Comparison of ENCODE assay signal across 16 cellular contexts in the genomic region with DNA sequence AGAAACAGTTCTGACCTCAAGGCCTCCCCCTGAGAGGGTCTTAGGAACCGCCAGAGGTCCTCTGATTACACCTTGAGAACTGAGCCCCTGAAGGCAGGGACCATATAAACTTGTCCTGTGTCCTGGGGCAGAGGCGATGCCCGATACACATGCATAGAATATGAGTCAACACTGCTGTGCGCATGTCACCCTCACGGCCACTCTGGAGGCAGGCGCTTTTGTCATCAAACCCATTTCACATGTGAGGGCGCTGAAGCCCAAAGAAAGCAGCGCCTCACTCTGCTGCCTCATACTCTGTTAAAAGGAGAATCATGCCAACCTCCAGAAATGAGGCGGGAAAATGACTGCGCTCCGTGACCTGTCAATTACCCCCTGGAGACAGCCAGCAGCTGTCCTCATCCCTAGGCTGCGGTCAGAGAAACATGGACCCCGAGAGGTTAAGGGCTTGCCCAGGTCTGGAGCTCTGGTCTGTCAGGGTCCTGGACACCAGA.
DNase-seq lines count a peak whose midpoint lies in the region; ATAC-seq and TF ChIP-seq lines count a peak whose summit lies in the region.
"Had no signal": no experiment of that assay in that cellular context is flagged by ENCODE, and none has a peak within 500 bp of the region (broad histone marks: within the 10 kb centered on the region; RNA-seq: fewer than 3 reads in every experiment).

No MANE protein-coding gene starts in this region.

- POLR2A ChIA-PET in CD4-positive, alpha-beta T cell (lab: Charles Lee) = no interaction called here

- TF ChIP-seq CTCF in natural killer cell (IDR thresholded peaks at IDR 0.05) = no peak
- no peak for TF ChIP-seq CTCF in CD4-positive, alpha-beta T cell (IDR thresholded peaks at IDR 0.05)

- CTCF ChIA-PET in CD4-positive, alpha-beta T cell (lab: Charles Lee) = interaction anchor here (0.6 kb wide), 1 partner anchor 126 kb away, joined by 4 read pairs; no protein-coding TSS in a partner anchor

- H3K27me3 Mint-ChIP-seq in natural killer cell treated with Interleukin-12 subunit alpha and Interleukin-12 subunit beta and Interleukin-15 and Interleukin-18, amount 100 ng/mL, for 72 hours = peaks cover under 1 to 20% of the 10 kb centered on the region in 2 donors
- peaks cover 15 to 17% of the 10 kb centered on the region in 2 donors for H3K27me3 Mint-ChIP-seq in natural killer cell (ENCODE audit: low read depth in 2 of 2)
- no peaks in the 10 kb centered on the region for H3K27me3 Mint-ChIP-seq in CD4-positive, alpha-beta T cell
- H3K27me3 Mint-ChIP-seq: activated naive CD4-positive, alpha-beta T cell treated with anti-CD3 and anti-CD28 coated beads, Interleukin-2, amount 50 U/mL, for 24 hours had no signal

- H3K27ac ChIP-seq in CD4-positive, alpha-beta T cell (ENCODE audit: low read depth, low read length) = no peak overlapping the region
- H3K27ac ChIP-seq: parathyroid adenoma, Peyer's patch, vagina had no signal

- no peaks in the 10 kb centered on the region for H3K9me3 Mint-ChIP-seq in natural killer cell treated with Interleukin-12 subunit alpha and Interleukin-12 subunit beta and Interleukin-15 and Interleukin-18, amount 100 ng/mL, for 72 hours
- H3K9me3 Mint-ChIP-seq in natural killer cell = no peaks in the 10 kb centered on the region
- no peaks in the 10 kb centered on the region for H3K9me3 Mint-ChIP-seq in CD4-positive, alpha-beta T cell
- H3K9me3 Mint-ChIP-seq: activated naive CD4-positive, alpha-beta T cell treated with anti-CD3 and anti-CD28 coated beads, Interleukin-2, amount 50 U/mL, for 24 hours; memory B cell; T-helper 2 cell treated with Interferon-gamma antibody and Interleukin-4, amounts not matched to agents 5 μg/mL and 100 μg/mL, for 36 hours had no signal

- intact Hi-C loops in natural killer cell (cut with micrococcal nuclease) = no loop called here
- intact Hi-C loops in CD4-positive, alpha-beta T cell (cut with DNase I, micrococcal nuclease) = no loop called here

- peaks cover 7 to 9% of the 10 kb centered on the region in 2 donors for H3K4me1 Mint-ChIP-seq in natural killer cell treated with Interleukin-12 subunit alpha and Interleukin-12 subunit beta and Interleukin-15 and Interleukin-18, amount 100 ng/mL, for 72 hours (ENCODE audit: low read depth in 2 of 2)
- peaks cover 6% of the 10 kb centered on the region in 2 donors for H3K4me1 Mint-ChIP-seq in natural killer cell
- no peaks in the 10 kb centered on the region for H3K4me1 Mint-ChIP-seq in CD4-positive, alpha-beta T cell (ENCODE audit: low read depth)
- H3K4me1 Mint-ChIP-seq: memory B cell had no signal

- H3K4me3 Mint-ChIP-seq in natural killer cell treated with Interleukin-12 subunit alpha and Interleukin-12 subunit beta and Interleukin-15 and Interleukin-18, amount 100 ng/mL, for 72 hours = no peak overlapping the region
- H3K4me3 Mint-ChIP-seq in natural killer cell = no peak overlapping the region
- H3K4me3 Mint-ChIP-seq in CD4-positive, alpha-beta T cell = no peak overlapping the region
- H3K4me3 Mint-ChIP-seq: activated naive CD4-positive, alpha-beta T cell treated with anti-CD3 and anti-CD28 coated beads, Interleukin-2, amount 50 U/mL, for 24 hours; memory B cell; T-helper 2 cell treated with Interferon-gamma antibody and Interleukin-4, amounts not matched to agents 5 μg/mL and 100 μg/mL, for 36 hours had no signal

- H3K9me3 ChIP-seq in CD4-positive, alpha-beta T cell (ENCODE audit: control insufficient read depth, low read length) = no peaks in the 10 kb centered on the region
- H3K9me3 ChIP-seq: Peyer's patch, vagina had no signal

- peak; percentile 18 for DNase-seq in natural killer cell treated with Interleukin-12 subunit alpha and Interleukin-12 subunit beta and Interleukin-15 and Interleukin-18, amount 100 ng/mL, for 72 hours (ENCODE audit: low spot score)
- DNase-seq in natural killer cell (no peak), NCI-H510A treated with DMSO at 0.1 percent for 48 hours (lab: John Stamatoyannopoulos, UW) (peak; percentile 36), iPS-NIHi7 (ENCODE audit: extremely low spot score) (peak; percentile 3), NCI-H1694 (lab: John Stamatoyannopoulos, UW) (no peak), glomerular visceral epithelial cell (ENCODE audit: extremely low spot score) (no peak)
- no peak for DNase-seq in CD4-positive, alpha-beta T cell
- DNase-seq: EL, erythroblast had no signal

- no peaks in the 10 kb centered on the region for H3K36me3 Mint-ChIP-seq in natural killer cell treated with Interleukin-12 subunit alpha and Interleukin-12 subunit beta and Interleukin-15 and Interleukin-18, amount 100 ng/mL, for 72 hours
- no peaks in the 10 kb centered on the region for H3K36me3 Mint-ChIP-seq in natural killer cell
- H3K36me3 Mint-ChIP-seq in CD4-positive, alpha-beta T cell (ENCODE audit: low read depth) = no peaks in the 10 kb centered on the region
- H3K36me3 Mint-ChIP-seq: activated naive CD4-positive, alpha-beta T cell treated with anti-CD3 and anti-CD28 coated beads, Interleukin-2, amount 50 U/mL, for 24 hours; memory B cell had no signal

- H3K27me3 ChIP-seq in CD4-positive, alpha-beta T cell (ENCODE audit: control insufficient read depth, insufficient read depth, low read length) = no peaks in the 10 kb centered on the region
- H3K27me3 ChIP-seq: Peyer's patch, vagina had no signal

- no peak for ATAC-seq in natural killer cell treated with Interleukin-12 subunit alpha and Interleukin-12 subunit beta and Interleukin-15 and Interleukin-18, amount 100 ng/mL, for 72 hours
- ATAC-seq in natural killer cell = no peak
- ATAC-seq in CD4-positive, alpha-beta T cell (ENCODE audit: poor library complexity) = no peak
- ATAC-seq in GM18519 (IDR thresholded peaks at IDR 0.05; ENCODE audit: low FRiP score, unreplicated experiment) = no peak

- H3K27ac Mint-ChIP-seq in natural killer cell treated with Interleukin-12 subunit alpha and Interleukin-12 subunit beta and Interleukin-15 and Interleukin-18, amount 100 ng/mL, for 72 hours = no peak overlapping the region
- H3K27ac Mint-ChIP-seq in natural killer cell = no peak overlapping the region
- no peak overlapping the region for H3K27ac Mint-ChIP-seq in CD4-positive, alpha-beta T cell
- H3K27ac Mint-ChIP-seq: activated naive CD4-positive, alpha-beta T cell treated with anti-CD3 and anti-CD28 coated beads, Interleukin-2, amount 50 U/mL, for 24 hours; memory B cell; T-helper 2 cell treated with Interferon-gamma antibody and Interleukin-4, amounts not matched to agents 5 μg/mL and 100 μg/mL, for 36 hours had no signal

Comparison
In these comparisons a context has a peak if more than half of its experiments do, and no peak if none do; other contexts are left out.
1. DNase-seq: peak in natural killer cell treated with Interleukin-12 subunit alpha and Interleukin-12 subunit beta and Interleukin-15 and Interleukin-18, amount 100 ng/mL, for 72 hours (single experiment), NCI-H510A treated with DMSO at 0.1 percent for 48 hours (single experiment) and iPS-NIHi7 (single experiment); none in natural killer cell (single experiment), NCI-H1694 (single experiment), CD4-positive, alpha-beta T cell (0 of 10) and glomerular visceral epithelial cell (single experiment).